ENCODE assay signal across 18 cellular contexts in the genomic region with DNA sequence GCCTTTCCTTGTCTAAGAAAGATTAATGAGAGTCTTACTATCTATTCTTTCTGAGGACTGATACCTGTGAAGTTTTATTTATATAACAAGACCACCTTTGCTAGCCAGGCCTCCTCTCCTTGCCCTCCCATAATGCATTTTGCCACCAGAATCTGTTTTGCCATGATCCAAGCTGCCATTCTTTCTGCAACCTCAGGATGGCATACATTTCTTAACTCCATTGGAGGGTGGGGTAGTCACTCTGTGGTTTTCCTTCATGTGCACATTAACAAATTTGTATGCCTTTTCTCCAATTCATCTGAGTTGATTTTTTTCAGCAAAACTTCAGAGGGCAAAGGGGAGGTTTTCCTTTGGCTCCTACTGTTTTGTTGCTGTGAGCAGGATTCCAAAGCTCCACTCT. TPM values are rescaled to one million over a fixed set of nuclear protein-coding genes. Genes with fewer than 3 reads are reported as not detected.
DNase-seq lines count a peak whose midpoint lies in the region; ATAC-seq, FAIRE-seq and TF ChIP-seq lines count a peak whose summit lies in the region.
"Had no signal": no experiment of that assay in that cellular context is flagged by ENCODE, and none has a peak within 500 bp of the region (broad histone marks: within the 10 kb centered on the region; RNA-seq: fewer than 3 reads in every experiment).

No MANE protein-coding gene starts in this region.

- no peaks in the 10 kb centered on the region for H3K27me3 Mint-ChIP-seq in endodermal cell (ENCODE audit: insufficient read depth)

- H3K4me1 Mint-ChIP-seq in endodermal cell: peaks cover 3% of the 10 kb centered on the region

- H3K4me3 ChIP-seq in endodermal cell (ENCODE audit: low read length) (no peak overlapping the region), skeletal muscle tissue (ENCODE audit: low read length in 3 of 3) (peak overlapping the region; percentile 11 to 60 (median 38))
- H3K4me3 ChIP-seq: hepatocyte, stomach, vagina had no signal

- H3K9me3 Mint-ChIP-seq in endodermal cell: peaks cover 12% of the 10 kb centered on the region

- H3K27ac Mint-ChIP-seq in endodermal cell: no peak overlapping the region

- FAIRE-seq in RCC 7860 (lab: Jason Lieb, UNC): no peak
- FAIRE-seq: astrocyte, G401.6 had no signal

- no peak overlapping the region for H3K4me3 Mint-ChIP-seq in endodermal cell

- H3K36me3 Mint-ChIP-seq in endodermal cell (ENCODE audit: low read depth): no peaks in the 10 kb centered on the region

- peak; percentile 39 for TF ChIP-seq CTCF in endodermal cell (conservative IDR thresholded peaks at IDR 0.05)

- no peak overlapping the region for H3K27ac ChIP-seq in endodermal cell (ENCODE audit: low read depth, low read length)
- H3K27ac ChIP-seq in skeletal muscle tissue (ENCODE audit: low read depth, low read length): peak overlapping the region; percentile 89
- H3K27ac ChIP-seq: hepatocyte, stomach, vagina had no signal

- H3K36me3 ChIP-seq in endodermal cell (ENCODE audit: control insufficient read depth, insufficient read depth, low read length) (no peaks in the 10 kb centered on the region), skeletal muscle tissue (ENCODE audit: control insufficient read depth in 3 of 3, insufficient read depth in 3 of 3, low read length in 3 of 3) (no peaks in the 10 kb centered on the region)
- H3K36me3 ChIP-seq: stomach, vagina had no signal

- H3K9me3 ChIP-seq in endodermal cell (ENCODE audit: control insufficient read depth, low read length) (peaks cover 9% of the 10 kb centered on the region), skeletal muscle tissue (ENCODE audit: control insufficient read depth in 3 of 3, low read length in 3 of 3) (no peaks in the 10 kb centered on the region)
- H3K9me3 ChIP-seq: vagina had no signal

- ATAC-seq in HG03139 (IDR thresholded peaks at IDR 0.05; ENCODE audit: unreplicated experiment): no peak
- ATAC-seq: left cardiac atrium had no signal

- H3K4me1 ChIP-seq in endodermal cell (ENCODE audit: control insufficient read depth, insufficient read depth, low read length) (peaks cover 3% of the 10 kb centered on the region), skeletal muscle tissue (ENCODE audit: control insufficient read depth in 3 of 3, insufficient read depth in 3 of 3, low read length in 3 of 3) (peaks cover 15 to 31% (median 22%) of the 10 kb centered on the region in 3 donors)
- H3K4me1 ChIP-seq: vagina had no signal

- H3K27me3 ChIP-seq in endodermal cell (ENCODE audit: control insufficient read depth, insufficient read depth, low read length, poor library complexity, severe bottlenecking) (no peaks in the 10 kb centered on the region), skeletal muscle tissue (ENCODE audit: control insufficient read depth in 3 of 3, insufficient read depth in 3 of 3, low read length in 3 of 3) (no peaks in the 10 kb centered on the region)
- H3K27me3 ChIP-seq: hepatocyte, stomach, vagina had no signal

- H3K9ac ChIP-seq in endodermal cell (ENCODE audit: extremely low read depth, low read length, poor library complexity, severe bottlenecking) (no peak overlapping the region), skeletal muscle tissue (ENCODE audit: low read depth in 1 of 3, low read length in 3 of 3) (no peak overlapping the region)

- DNase-seq in NOMO-1 (lab: John Stamatoyannopoulos, UW; ENCODE audit: unreplicated experiment in 2 of 2) (peak; percentile 6 to 7), NOMO-1 treated with dmso at 0.1 percent for 144 hours (lab: John Stamatoyannopoulos, UW; ENCODE audit: unreplicated experiment) (no peak), M059J (ENCODE audit: low read depth) (peak; percentile 7), endodermal cell (no peak), RCC 7860 (ENCODE audit: low spot score) (no peak), HPDE6-E6E7 (ENCODE audit: extremely low spot score) (no peak)
- DNase-seq: left cardiac atrium; NCI-H2029 treated with DMSO at 0.1 percent for 48 hours; NCI-H526 treated with DMSO at 0.1 percent for 48 hours; SHP77; stimulated activated CD4-positive, alpha-beta T cell treated with anti-CD3 and anti-CD28 coated beads, Interleukin-12 subunit alpha, Interleukin-12 subunit beta, amount 100 ng/mL, for 4 hours; stomach had no signal

RNA-seq across cellular contexts. Expression of a gene that starts 26.4 kb away (rescaled TPM):
- total RNA-seq in M059J (2014; rRNA removed; shearing (Covaris generic)): 3.1 and 3.7 TPM in 2 replicates
- total RNA-seq in endodermal cell (1 to 10 TPM; 3.5 to 7.2 TPM), skeletal muscle tissue (25.1 TPM)
- polyA plus RNA-seq in endodermal cell (2013, experiment 1 of 2): 6.3 TPM
- 6.3 TPM for polyA plus RNA-seq in endodermal cell (2013, experiment 2 of 2)

Comparison
In these comparisons a context has a peak if more than half of its experiments do, and no peak if none do; other contexts are left out.
1. DNase-seq: peak in NOMO-1 (2 of 2) and M059J (single experiment); none in NOMO-1 treated with dmso at 0.1 percent for 144 hours (single experiment), endodermal cell (single experiment), RCC 7860 (single experiment) and HPDE6-E6E7 (single experiment).